ENCODE assay signal across 9 cellular contexts in genomic region chr17:63435681-63436522, GRCh38. TPM values are rescaled to one million over a fixed set of nuclear protein-coding genes. Genes with fewer than 3 reads are reported as not detected.
DNase-seq lines count a peak whose midpoint lies in the region; ATAC-seq and FAIRE-seq lines count a peak whose summit lies in the region.
"Had no signal": no experiment of that assay in that cellular context is flagged by ENCODE, and none has a peak within 500 bp of the region (broad histone marks: within the 10 kb centered on the region; RNA-seq: fewer than 3 reads in every experiment).

No MANE protein-coding gene starts in this region.

- H3K4me1 ChIP-seq in duodenal mucosa (ENCODE audit: control insufficient read depth in 1 of 2, insufficient read depth in 2 of 2, low read length in 2 of 2) (peaks cover 68 to 83% of the 10 kb centered on the region in 2 donors), small intestine (ENCODE audit: control insufficient read depth in 2 of 2, insufficient read depth in 1 of 2, low read depth in 1 of 2, low read length in 1 of 2) (peaks cover 5 to 7% of the 10 kb centered on the region in 2 donors)

- H3K9me3 Mint-ChIP-seq in natural killer cell treated with Interleukin-12 subunit alpha and Interleukin-12 subunit beta and Interleukin-15 and Interleukin-18, amount 100 ng/mL, for 72 hours = no peaks in the 10 kb centered on the region
- no peaks in the 10 kb centered on the region for H3K9me3 Mint-ChIP-seq in effector memory CD8-positive, alpha-beta T cell
- H3K9me3 Mint-ChIP-seq: brain had no signal

- H3K4me1 Mint-ChIP-seq in natural killer cell treated with Interleukin-12 subunit alpha and Interleukin-12 subunit beta and Interleukin-15 and Interleukin-18, amount 100 ng/mL, for 72 hours (ENCODE audit: low read depth in 2 of 2) = peaks cover 21 to 33% of the 10 kb centered on the region in 2 donors
- H3K4me1 Mint-ChIP-seq in effector memory CD8-positive, alpha-beta T cell (ENCODE audit: low read depth in 2 of 2) = peaks cover 29 to 43% of the 10 kb centered on the region in 2 donors

- ATAC-seq in natural killer cell treated with Interleukin-12 subunit alpha and Interleukin-12 subunit beta and Interleukin-15 and Interleukin-18, amount 100 ng/mL, for 72 hours = no peak
- ATAC-seq in effector memory CD8-positive, alpha-beta T cell (replicated peaks) = no peak
- ATAC-seq in HG03565 (IDR thresholded peaks at IDR 0.05; ENCODE audit: unreplicated experiment) = no peak

- H3K27me3 ChIP-seq in duodenal mucosa (ENCODE audit: control insufficient read depth in 1 of 2, insufficient read depth in 2 of 2, low read length in 2 of 2) = no peaks in the 10 kb centered on the region
- H3K27me3 ChIP-seq in small intestine (ENCODE audit: control insufficient read depth in 2 of 2, insufficient read depth in 2 of 2, low read length in 2 of 2) = no peaks in the 10 kb centered on the region

- FAIRE-seq in small intestine (lab: Jason Lieb, UNC) = no peak

- no peak overlapping the region for H3K27ac Mint-ChIP-seq in natural killer cell treated with Interleukin-12 subunit alpha and Interleukin-12 subunit beta and Interleukin-15 and Interleukin-18, amount 100 ng/mL, for 72 hours
- peak overlapping the region in 1 of 2 donors; percentile 78 for H3K27ac Mint-ChIP-seq in effector memory CD8-positive, alpha-beta T cell

- WGBS in small intestine, 3 donors = 27 to 71% (median 40%) methylated on average over 28 to 29 of the region's 29 CpGs

- peak overlapping the region in 1 of 2 donors; percentile 13 for H3K4me3 ChIP-seq in duodenal mucosa (ENCODE audit: low read depth in 1 of 2, low read length in 2 of 2)
- no peak overlapping the region for H3K4me3 ChIP-seq in small intestine (ENCODE audit: low read depth in 1 of 2, low read length in 2 of 2)

- no peak overlapping the region for H3K4me3 Mint-ChIP-seq in natural killer cell treated with Interleukin-12 subunit alpha and Interleukin-12 subunit beta and Interleukin-15 and Interleukin-18, amount 100 ng/mL, for 72 hours
- peak overlapping the region in 1 of 2 donors; percentile 51 for H3K4me3 Mint-ChIP-seq in effector memory CD8-positive, alpha-beta T cell
- H3K4me3 Mint-ChIP-seq: brain had no signal

- DNase-seq in NCI-H1417 (lab: John Stamatoyannopoulos, UW) (peak; percentile 18 to 76 (median 26)), NCI-H1417 treated with DMSO at 0.1 percent for 48 hours (lab: John Stamatoyannopoulos, UW) (no peak), NCI-H2171 (lab: John Stamatoyannopoulos, UW) (peak; percentile 77), small intestine (peak; percentile 67)
- DNase-seq in natural killer cell treated with Interleukin-12 subunit alpha and Interleukin-12 subunit beta and Interleukin-15 and Interleukin-18, amount 100 ng/mL, for 72 hours (ENCODE audit: low spot score) = no peak
- DNase-seq in effector memory CD8-positive, alpha-beta T cell = no peak

- H3K27ac ChIP-seq in duodenal mucosa (ENCODE audit: low read depth, low read length) (peak overlapping the region; percentile 55), small intestine (ENCODE audit: low read depth in 1 of 2, low read length in 1 of 2) (peak overlapping the region; percentile 37 to 55)

- no peaks in the 10 kb centered on the region for H3K36me3 Mint-ChIP-seq in natural killer cell treated with Interleukin-12 subunit alpha and Interleukin-12 subunit beta and Interleukin-15 and Interleukin-18, amount 100 ng/mL, for 72 hours
- H3K36me3 Mint-ChIP-seq in effector memory CD8-positive, alpha-beta T cell (ENCODE audit: insufficient read depth) = peaks cover 34% of the 10 kb centered on the region
- H3K36me3 Mint-ChIP-seq: brain had no signal

- H3K9ac ChIP-seq in duodenal mucosa (ENCODE audit: low read depth in 1 of 2, low read length in 2 of 2) = peak overlapping the region in 1 of 2 donors; percentile 38

- H3K36me3 ChIP-seq in duodenal mucosa (ENCODE audit: control insufficient read depth in 1 of 2, insufficient read depth in 2 of 2, low read length in 2 of 2) (peaks cover 0 to 10% of the 10 kb centered on the region in 2 donors), small intestine (ENCODE audit: control insufficient read depth in 2 of 2, insufficient read depth in 2 of 2, low read length in 2 of 2) (peaks cover 1 to 2% of the 10 kb centered on the region in 2 donors)

- H3K9me3 ChIP-seq in duodenal mucosa (ENCODE audit: control insufficient read depth in 1 of 2, low read length in 2 of 2) = no peaks in the 10 kb centered on the region
- H3K9me3 ChIP-seq in small intestine (ENCODE audit: control insufficient read depth, low read depth) = no peaks in the 10 kb centered on the region

- H3K27me3 Mint-ChIP-seq in natural killer cell treated with Interleukin-12 subunit alpha and Interleukin-12 subunit beta and Interleukin-15 and Interleukin-18, amount 100 ng/mL, for 72 hours = no peaks in the 10 kb centered on the region
- H3K27me3 Mint-ChIP-seq in effector memory CD8-positive, alpha-beta T cell = no peaks in the 10 kb centered on the region
- H3K27me3 Mint-ChIP-seq: brain had no signal

RNA-seq across cellular contexts. Expression of gene CYB561, which starts 10.2 kb away (rescaled TPM):
- polyA plus RNA-seq in small intestine = 10 to 100 TPM; 18.4 to 60.2 (median 31.8) TPM
- total RNA-seq in natural killer cell treated with Interleukin-12 subunit alpha and Interleukin-12 subunit beta and Interleukin-15 and Interleukin-18, amount 100 ng/mL, for 72 hours = 1 to 10 TPM; 3.2 to 7.9 TPM

RNA-seq across cellular contexts. Expression of gene ACE, which starts 41.0 kb away (rescaled TPM):
- polyA plus RNA-seq in small intestine = 100 to 1,000 TPM in 2 of 3 donors, 10 to 100 TPM in 1; 49.6 to 216 (median 128) TPM
- total RNA-seq in natural killer cell treated with Interleukin-12 subunit alpha and Interleukin-12 subunit beta and Interleukin-15 and Interleukin-18, amount 100 ng/mL, for 72 hours = not detected

Comparison
In these comparisons a context has a peak if more than half of its experiments do, and no peak if none do; other contexts are left out.
1. DNase-seq: peak in NCI-H1417 (3 of 3), NCI-H2171 (single experiment) and small intestine (single experiment); none in NCI-H1417 treated with DMSO at 0.1 percent for 48 hours (single experiment), natural killer cell treated with Interleukin-12 subunit alpha and Interleukin-12 subunit beta and Interleukin-15 and Interleukin-18, amount 100 ng/mL, for 72 hours (single experiment) and effector memory CD8-positive, alpha-beta T cell (0 of 3).